16 cellular contexts compared by ENCODE assay signal in genomic region chr7:24793982-24794648, GRCh38.
DNase-seq lines count a peak whose midpoint lies in the region; ATAC-seq and TF ChIP-seq lines count a peak whose summit lies in the region.
"Had no signal": no experiment of that assay in that cellular context is flagged by ENCODE, and none has a peak within 500 bp of the region (broad histone marks: within the 10 kb centered on the region; RNA-seq: fewer than 3 reads in every experiment).

No MANE protein-coding gene starts in this region.

- H3K4me1 ChIP-seq in BLaER1: peaks cover 18% of the 10 kb centered on the region
- peaks cover 8% of the 10 kb centered on the region for H3K4me1 ChIP-seq in DND-41 (ENCODE audit: insufficient read depth, low read length)
- H3K4me1 ChIP-seq: BE2C, sigmoid colon, vagina had no signal

- no peaks in the 10 kb centered on the region for H3K27me3 Mint-ChIP-seq in dendritic cell treated with granulocyte-macrophage colony-stimulating factor and Interleukin-4, amounts not matched to agents 40 ng/mL and 50 ng/mL, for 4 days
- H3K27me3 Mint-ChIP-seq: activated naive CD8-positive, alpha-beta T cell; stimulated activated naive CD8-positive, alpha-beta T cell treated with anti-CD3 and anti-CD28 coated beads, Interleukin-15, amount 100 ng/mL, for 72 hours had no signal

- intact Hi-C loops in dendritic cell treated with granulocyte-macrophage colony-stimulating factor and Interleukin-4, amounts not matched to agents 40 ng/mL and 50 ng/mL, for 4 days (cut with micrococcal nuclease): no loop called here

- DNase-seq in DND-41: peak; percentile 35
- peak; percentile 63 for DNase-seq in OCI-M1 (lab: John Stamatoyannopoulos, UW)
- DNase-seq in GM13977 (ENCODE audit: low spot score): no peak
- no peak for DNase-seq in stimulated activated CD4-positive, alpha-beta T cell treated with anti-CD3 and anti-CD28 coated beads, Interleukin-2, amount 100 ng/mL, for 48 hours
- DNase-seq in RPMI8226: no peak
- DNase-seq: BE2C; head of caudate nucleus; left cardiac atrium; NCI-H2171; sigmoid colon; stimulated activated naive CD8-positive, alpha-beta T cell treated with anti-CD3 and anti-CD28 coated beads, Interleukin-15, amount 100 ng/mL, for 72 hours had no signal

- peaks cover 35% of the 10 kb centered on the region for H3K9me3 ChIP-seq in BLaER1
- H3K9me3 ChIP-seq in DND-41 (ENCODE audit: insufficient read depth, low read length, severe bottlenecking): no peaks in the 10 kb centered on the region
- H3K9me3 ChIP-seq: BE2C, sigmoid colon, vagina had no signal

- H3K4me1 Mint-ChIP-seq in dendritic cell treated with granulocyte-macrophage colony-stimulating factor and Interleukin-4, amounts not matched to agents 40 ng/mL and 50 ng/mL, for 4 days (ENCODE audit: low read depth): peaks cover 13% of the 10 kb centered on the region

- H3K27me3 ChIP-seq in BLaER1: no peaks in the 10 kb centered on the region
- no peaks in the 10 kb centered on the region for H3K27me3 ChIP-seq in DND-41 (ENCODE audit: insufficient read depth, low read length, poor library complexity)
- H3K27me3 ChIP-seq: BE2C, sigmoid colon, vagina had no signal

- H3K4me3 ChIP-seq in BLaER1 (no peak overlapping the region), DND-41 (ENCODE audit: low read depth in 1 of 2, low read length in 2 of 2) (no peak overlapping the region)
- H3K4me3 ChIP-seq: sigmoid colon, vagina had no signal

- H4K20me1 ChIP-seq in BLaER1: no peaks in the 10 kb centered on the region
- no peaks in the 10 kb centered on the region for H4K20me1 ChIP-seq in DND-41 (ENCODE audit: insufficient read depth, low read length)

- peaks cover 64% of the 10 kb centered on the region for H3K36me3 Mint-ChIP-seq in dendritic cell treated with granulocyte-macrophage colony-stimulating factor and Interleukin-4, amounts not matched to agents 40 ng/mL and 50 ng/mL, for 4 days (ENCODE audit: low read depth)

- no peak overlapping the region for H2AFZ ChIP-seq in DND-41 (ENCODE audit: low read depth, low read length)

- ATAC-seq in DND-41 (ENCODE audit: insufficient read depth, low read depth): peak; percentile 83
- ATAC-seq in HG02798 (IDR thresholded peaks at IDR 0.05; ENCODE audit: poor library complexity, unreplicated experiment): no peak
- ATAC-seq: left cardiac atrium; stimulated activated naive CD8-positive, alpha-beta T cell treated with anti-CD3 and anti-CD28 coated beads, Interleukin-15, amount 100 ng/mL, for 72 hours had no signal

- H3K27ac ChIP-seq in BLaER1: no peak overlapping the region
- no peak overlapping the region for H3K27ac ChIP-seq in DND-41 (ENCODE audit: low read length)
- H3K27ac ChIP-seq: sigmoid colon, vagina had no signal

- peaks cover 9% of the 10 kb centered on the region for H3K9me3 Mint-ChIP-seq in dendritic cell treated with granulocyte-macrophage colony-stimulating factor and Interleukin-4, amounts not matched to agents 40 ng/mL and 50 ng/mL, for 4 days
- H3K9me3 Mint-ChIP-seq: stimulated activated naive CD8-positive, alpha-beta T cell treated with anti-CD3 and anti-CD28 coated beads, Interleukin-15, amount 100 ng/mL, for 72 hours had no signal

- H3K27ac Mint-ChIP-seq in dendritic cell treated with granulocyte-macrophage colony-stimulating factor and Interleukin-4, amounts not matched to agents 40 ng/mL and 50 ng/mL, for 4 days: peak overlapping the region; percentile 37
- H3K27ac Mint-ChIP-seq: activated naive CD8-positive, alpha-beta T cell had no signal

- H3K36me3 ChIP-seq in BLaER1 (0 out of 2 replicates have a peak, but pooled peaks cover 8% of the 10 kb centered on the region), DND-41 (ENCODE audit: insufficient read depth, low read length) (peaks cover 5% of the 10 kb centered on the region; the same call in 1 of the 2 replicates)
- H3K36me3 ChIP-seq: BE2C, sigmoid colon, vagina had no signal

- H3K4me2 ChIP-seq in BLaER1 (peak overlapping the region; percentile 34; the same call in 1 of the 2 replicates), DND-41 (ENCODE audit: insufficient read depth, low read length) (no peak overlapping the region)

- in situ Hi-C loops in GM13977 (cut with MboI; ENCODE audit: low pct_unique_long_range_greater_than_20kb, low sequenced_read_pairs, unreplicated experiment): no loop called here

- no peaks in the 10 kb centered on the region for H3K79me2 ChIP-seq in DND-41 (ENCODE audit: insufficient read depth, low read length)

- TF ChIP-seq CTCF in DND-41 (IDR thresholded peaks at IDR 0.05; ENCODE audit: borderline replicate concordance, extremely low read depth, low read length, poor library complexity, severe bottlenecking) (no peak), GM13977 (IDR thresholded peaks at IDR 0.05; ENCODE audit: extremely low read depth, insufficient read depth, missing control alignments) (no peak)

- H3K9ac ChIP-seq in BLaER1 (no peak overlapping the region), DND-41 (ENCODE audit: low read depth, low read length) (no peak overlapping the region)

- no peak overlapping the region for H3K4me3 Mint-ChIP-seq in dendritic cell treated with granulocyte-macrophage colony-stimulating factor and Interleukin-4, amounts not matched to agents 40 ng/mL and 50 ng/mL, for 4 days
- H3K4me3 Mint-ChIP-seq: activated naive CD8-positive, alpha-beta T cell; stimulated activated naive CD8-positive, alpha-beta T cell treated with anti-CD3 and anti-CD28 coated beads, Interleukin-15, amount 100 ng/mL, for 72 hours had no signal

Comparison
In these comparisons a context has a peak if more than half of its experiments do, and no peak if none do; other contexts are left out.
1. DNase-seq: peak in DND-41 (single experiment) and OCI-M1 (single experiment); none in GM13977 (single experiment), stimulated activated CD4-positive, alpha-beta T cell treated with anti-CD3 and anti-CD28 coated beads, Interleukin-2, amount 100 ng/mL, for 48 hours (0 of 2) and RPMI8226 (single experiment).